ENCODE assay signal across 7 cellular contexts in genomic region chr14:62882967-62883366, GRCh38.
"Had no signal": no experiment of that assay in that cellular context is flagged by ENCODE, and none has a peak within 500 bp of the region (broad histone marks: within the 10 kb centered on the region; RNA-seq: fewer than 3 reads in every experiment).

No MANE protein-coding gene starts in this region.

- ATAC-seq: GM12878 had no signal

- H3K4me3 ChIP-seq: GM12878 had no signal

- FAIRE-seq: G401.6, GM12878, GM12891, GM12892, GM18507, GM19239 had no signal

- DNase-seq: GF-D8 had no signal
